1 cellular context compared by ENCODE assay signal in the genomic region with DNA sequence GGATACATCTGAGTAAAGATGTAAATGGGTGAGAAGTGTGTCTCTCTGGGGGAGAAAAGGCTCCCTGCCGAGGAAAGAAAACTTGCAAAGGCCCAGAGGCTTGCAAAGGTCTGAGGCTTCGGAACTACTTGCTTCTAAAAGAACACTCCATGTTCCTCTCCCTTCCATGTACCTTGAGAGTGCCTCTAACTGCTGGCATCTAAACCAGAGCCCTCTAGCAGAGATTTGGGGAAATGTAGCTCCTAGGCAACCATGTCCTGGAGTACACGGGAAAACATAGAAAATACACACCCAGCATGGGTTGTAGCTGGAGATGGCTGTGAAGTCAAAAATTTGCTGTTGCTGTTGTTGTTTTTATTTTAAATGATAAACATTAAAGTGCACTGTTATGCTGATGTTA.
TF ChIP-seq lines count a peak whose summit lies in the region.

No MANE protein-coding gene starts in this region.

TF ChIP-seq in GM23338, 12 proteins besides CTCF, POLR2A, EP300 and RAD21 (continued from another document):
- TF ChIP-seq ZNF462 (CRISPR knock-in tag; IDR thresholded peaks at IDR 0.05) (no peak), EZH2 (IDR thresholded peaks at IDR 0.05; ENCODE audit: low read depth, unreplicated experiment) (no peak)
